22 cellular contexts compared by ENCODE assay signal in the genomic region with DNA sequence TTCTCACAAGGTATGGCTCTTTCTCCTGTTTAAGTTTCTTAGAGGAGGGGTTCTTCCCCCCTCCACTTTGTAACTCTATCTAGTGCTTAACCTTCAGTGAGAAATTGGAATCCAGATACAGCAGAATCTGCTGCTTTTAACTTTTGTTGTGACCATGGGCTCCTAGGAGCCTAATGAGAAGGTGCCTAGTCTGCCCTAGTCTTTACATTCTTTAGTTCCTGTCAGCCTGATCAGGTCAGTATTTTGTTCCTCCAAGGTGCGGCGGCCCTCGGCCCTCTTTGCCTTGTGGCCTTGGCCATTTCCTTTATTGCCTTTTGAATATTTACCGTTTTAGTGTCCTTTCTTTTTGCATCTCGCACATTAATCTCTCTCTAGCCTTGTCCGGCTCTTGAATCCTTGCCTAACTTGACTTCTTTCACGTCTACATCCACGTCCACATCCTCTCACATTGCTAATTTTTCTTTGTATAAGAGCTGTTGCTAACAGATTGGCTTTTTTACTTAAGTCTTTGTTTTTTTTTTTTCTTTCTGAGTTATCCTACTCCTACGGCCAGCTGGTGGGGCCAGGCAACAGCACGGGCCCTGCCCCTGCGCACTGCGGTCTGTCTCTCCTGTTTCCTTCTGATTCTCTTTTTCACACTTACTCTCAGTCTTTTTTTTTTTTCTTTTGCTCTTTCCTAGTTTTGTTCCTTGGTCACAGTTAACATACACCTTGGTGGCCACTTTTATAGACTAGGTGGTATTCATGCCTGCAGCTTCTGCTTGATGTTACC.
"Had no signal": no experiment of that assay in that cellular context is flagged by ENCODE, and none has a peak within 500 bp of the region (broad histone marks: within the 10 kb centered on the region; RNA-seq: fewer than 3 reads in every experiment).

No MANE protein-coding gene starts in this region.

- H3K27me3 Mint-ChIP-seq: effector memory CD8-positive, alpha-beta T cell; stimulated activated naive CD8-positive, alpha-beta T cell treated with anti-CD3 and anti-CD28 coated beads, Interleukin-15, Interleukin-2, amounts not matched to agents 100 ng/mL and 50 ng/mL, for 24 hours had no signal

- H3K27me3 ChIP-seq: ovary, spleen, tibial nerve, upper lobe of left lung had no signal

- H3K36me3 Mint-ChIP-seq: immature natural killer cell; naive thymus-derived CD8-positive, alpha-beta T cell; stimulated activated naive B cell treated with anti-CD40 and anti-IgM and Interleukin-4, amounts not matched to agents 10 μg/mL and 1 μg/mL and 100 μg/mL, for 72 hours had no signal

- H3K4me3 ChIP-seq: lung, ovary, spleen, thoracic aorta, tibial nerve, upper lobe of left lung had no signal

- H3K36me3 ChIP-seq: ovary, spleen, thoracic aorta, tibial nerve, upper lobe of left lung had no signal

- H3K4me3 Mint-ChIP-seq: effector memory CD8-positive, alpha-beta T cell; immature natural killer cell; naive thymus-derived CD8-positive, alpha-beta T cell; nephron progenitor cell; stimulated activated naive B cell treated with anti-CD40 and anti-IgM and Interleukin-4, amounts not matched to agents 10 μg/mL and 1 μg/mL and 100 μg/mL, for 72 hours; stimulated activated naive CD8-positive, alpha-beta T cell treated with anti-CD3 and anti-CD28 coated beads, Interleukin-15, Interleukin-2, amounts not matched to agents 100 ng/mL and 50 ng/mL, for 24 hours had no signal

- H3K9me3 Mint-ChIP-seq: effector memory CD8-positive, alpha-beta T cell; immature natural killer cell; naive thymus-derived CD8-positive, alpha-beta T cell; nephron progenitor cell; stimulated activated naive B cell treated with anti-CD40 and anti-IgM and Interleukin-4, amounts not matched to agents 10 μg/mL and 1 μg/mL and 100 μg/mL, for 72 hours; stimulated activated naive CD8-positive, alpha-beta T cell treated with anti-CD3 and anti-CD28 coated beads, Interleukin-15, Interleukin-2, amounts not matched to agents 100 ng/mL and 50 ng/mL, for 24 hours had no signal

- DNase-seq: cerebellar nuclear complex; cortex of kidney; effector memory CD8-positive, alpha-beta T cell; erythroblast; hypothalamus; immature natural killer cell; islet precursor cell; mesendoderm; naive thymus-derived CD8-positive, alpha-beta T cell; nephron progenitor cell; occipital lobe; spleen; stimulated activated CD4-positive, alpha-beta T cell treated with anti-CD3 and anti-CD28 coated beads, Interleukin-2, amount 100 ng/mL, for 48 hours; stimulated activated naive B cell treated with anti-CD40 and anti-IgM and Interleukin-4, amounts not matched to agents 10 μg/mL and 1 μg/mL and 100 μg/mL, for 72 hours; upper lobe of left lung had no signal

- H3K4me1 ChIP-seq: spleen, upper lobe of left lung had no signal

- ATAC-seq: effector memory CD8-positive, alpha-beta T cell; left lobe of liver; naive thymus-derived CD8-positive, alpha-beta T cell; sciatic nerve; stimulated activated naive B cell treated with anti-CD40 and anti-IgM and Interleukin-4, amounts not matched to agents 10 μg/mL and 1 μg/mL and 100 μg/mL, for 72 hours had no signal

- H3K27ac Mint-ChIP-seq: effector memory CD8-positive, alpha-beta T cell; naive thymus-derived CD8-positive, alpha-beta T cell; nephron progenitor cell; stimulated activated naive B cell treated with anti-CD40 and anti-IgM and Interleukin-4, amounts not matched to agents 10 μg/mL and 1 μg/mL and 100 μg/mL, for 72 hours; stimulated activated naive CD8-positive, alpha-beta T cell treated with anti-CD3 and anti-CD28 coated beads, Interleukin-15, Interleukin-2, amounts not matched to agents 100 ng/mL and 50 ng/mL, for 24 hours had no signal

- H3K9me3 ChIP-seq: ovary, spleen, thoracic aorta, tibial nerve, upper lobe of left lung had no signal

- H3K27ac ChIP-seq: spleen, thoracic aorta, tibial nerve, upper lobe of left lung had no signal
